Comparison of ENCODE assay signal across 1 cellular context in the genomic region with DNA sequence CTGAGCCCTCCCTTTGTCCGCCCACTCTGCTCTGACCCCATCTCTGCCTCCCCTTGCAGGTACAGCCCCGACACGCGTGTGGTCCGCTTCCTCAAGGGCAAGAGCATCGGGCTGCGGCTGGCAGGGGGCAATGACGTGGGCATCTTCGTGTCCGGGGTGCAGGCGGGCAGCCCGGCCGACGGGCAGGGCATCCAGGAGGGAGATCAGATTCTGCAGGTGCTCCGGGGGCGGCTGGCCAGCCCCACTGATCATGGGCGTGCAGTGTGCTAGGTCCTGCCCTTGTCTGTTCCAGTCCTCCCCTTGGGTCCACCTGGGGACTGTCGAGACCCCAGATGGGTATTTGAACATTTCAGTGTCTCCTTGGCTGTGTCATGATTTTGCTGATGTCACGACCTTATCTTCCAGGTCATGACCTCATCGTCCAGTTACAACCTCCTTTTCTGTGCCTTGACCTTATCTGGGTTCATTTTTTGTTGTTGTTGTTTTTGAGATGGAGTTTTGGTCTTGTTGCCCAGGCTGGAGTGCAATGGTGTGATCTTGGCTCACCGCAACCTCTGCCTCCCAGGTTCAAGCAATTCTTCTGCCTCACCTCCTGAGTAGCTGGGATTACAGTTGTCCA.
TF ChIP-seq lines count a peak whose summit lies in the region.

No MANE protein-coding gene starts in this region.

TF ChIP-seq in K562, 482 proteins besides CTCF, POLR2A, EP300 and RAD21 (continued from another document and continues in another):
- TF ChIP-seq ZNF408 (CRISPR knock-in tag; IDR thresholded peaks at IDR 0.05; ENCODE audit: low read depth) (no peak), PRMT5 (CRISPR knock-in tag; IDR thresholded peaks at IDR 0.05) (no peak), POLR2AphosphoS2 (IDR thresholded peaks at IDR 0.05; ENCODE audit: low read length) (no peak), MAFF (IDR thresholded peaks at IDR 0.05; ENCODE audit: low read length) (peak; percentile 29; the same call in 1 of the 2 replicates), ELK3 (CRISPR knock-in tag; IDR thresholded peaks at IDR 0.05) (no peak), CCNT2 (IDR thresholded peaks at IDR 0.05; ENCODE audit: borderline replicate concordance, extremely low read depth, insufficient read length, low read depth, low read length) (no peak), ATF3 (IDR thresholded peaks at IDR 0.05) (peak; percentile 84), ATF3 (CRISPR knock-in tag; conservative IDR thresholded peaks at IDR 0.05) (no peak), KAT2B (IDR thresholded peaks at IDR 0.05; ENCODE audit: low read depth, low read length) (no peak), CSDE1 (IDR thresholded peaks at IDR 0.05) (no peak), CREB3L1 (IDR thresholded peaks at IDR 0.05; ENCODE audit: borderline replicate concordance, low read depth) (no peak), STAT6 (CRISPR knock-in tag; IDR thresholded peaks at IDR 0.05) (no peak), REST (CRISPR knock-in tag; IDR thresholded peaks at IDR 0.05; ENCODE audit: low read depth) (no peak), MXI1 (IDR thresholded peaks at IDR 0.05; ENCODE audit: low read depth, low read length) (no peak), PML (IDR thresholded peaks at IDR 0.05; ENCODE audit: low read length) (no peak), MEF2D (tag; conservative IDR thresholded peaks at IDR 0.05; ENCODE audit: low read depth) (no peak), DEAF1 (CRISPR knock-in tag; IDR thresholded peaks at IDR 0.05) (no peak), JUN (IDR thresholded peaks at IDR 0.05; ENCODE audit: borderline replicate concordance, low read depth, low read length) (0 out of 2 replicates have a peak, but pooled peaks have one; percentile 10), JUN (CRISPR knock-in tag; IDR thresholded peaks at IDR 0.05; ENCODE audit: borderline replicate concordance) (no peak), MEF2A (IDR thresholded peaks at IDR 0.05; ENCODE audit: control insufficient read depth, low read depth, low read length) (no peak), PHB2 (IDR thresholded peaks at IDR 0.05; ENCODE audit: low read depth) (no peak), ASH1L (IDR thresholded peaks at IDR 0.05; ENCODE audit: borderline replicate concordance, low read depth, partially characterized antibody) (no peak), MAFG (tag; conservative IDR thresholded peaks at IDR 0.05) (peak; percentile 63), TAF15 (IDR thresholded peaks at IDR 0.05; ENCODE audit: low read depth, low read length) (no peak), TFAM (CRISPR knock-in tag; conservative IDR thresholded peaks at IDR 0.05) (no peak), ZNF232 (CRISPR knock-in tag; IDR thresholded peaks at IDR 0.05) (no peak)
- TF ChIP-seq, protein P1, sequence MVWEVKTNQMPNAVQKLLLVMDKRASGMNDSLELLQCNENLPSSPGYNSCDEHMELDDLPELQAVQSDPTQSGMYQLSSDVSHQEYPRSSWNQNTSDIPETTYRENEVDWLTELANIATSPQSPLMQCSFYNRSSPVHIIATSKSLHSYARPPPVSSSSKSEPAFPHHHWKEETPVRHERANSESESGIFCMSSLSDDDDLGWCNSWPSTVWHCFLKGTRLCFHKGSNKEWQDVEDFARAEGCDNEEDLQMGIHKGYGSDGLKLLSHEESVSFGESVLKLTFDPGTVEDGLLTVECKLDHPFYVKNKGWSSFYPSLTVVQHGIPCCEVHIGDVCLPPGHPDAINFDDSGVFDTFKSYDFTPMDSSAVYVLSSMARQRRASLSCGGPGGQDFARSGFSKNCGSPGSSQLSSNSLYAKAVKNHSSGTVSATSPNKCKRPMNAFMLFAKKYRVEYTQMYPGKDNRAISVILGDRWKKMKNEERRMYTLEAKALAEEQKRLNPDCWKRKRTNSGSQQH (CRISPR knock-in tag; IDR thresholded peaks at IDR 0.05), result no peak
- TF ChIP-seq, protein P2, sequence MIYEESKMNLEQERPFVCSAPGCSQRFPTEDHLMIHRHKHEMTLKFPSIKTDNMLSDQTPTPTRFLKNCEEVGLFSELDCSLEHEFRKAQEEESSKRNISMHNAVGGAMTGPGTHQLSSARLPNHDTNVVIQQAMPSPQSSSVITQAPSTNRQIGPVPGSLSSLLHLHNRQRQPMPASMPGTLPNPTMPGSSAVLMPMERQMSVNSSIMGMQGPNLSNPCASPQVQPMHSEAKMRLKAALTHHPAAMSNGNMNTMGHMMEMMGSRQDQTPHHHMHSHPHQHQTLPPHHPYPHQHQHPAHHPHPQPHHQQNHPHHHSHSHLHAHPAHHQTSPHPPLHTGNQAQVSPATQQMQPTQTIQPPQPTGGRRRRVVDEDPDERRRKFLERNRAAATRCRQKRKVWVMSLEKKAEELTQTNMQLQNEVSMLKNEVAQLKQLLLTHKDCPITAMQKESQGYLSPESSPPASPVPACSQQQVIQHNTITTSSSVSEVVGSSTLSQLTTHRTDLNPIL (CRISPR knock-in tag; IDR thresholded peaks at IDR 0.05), result no peak
- TF ChIP-seq, protein P3, sequence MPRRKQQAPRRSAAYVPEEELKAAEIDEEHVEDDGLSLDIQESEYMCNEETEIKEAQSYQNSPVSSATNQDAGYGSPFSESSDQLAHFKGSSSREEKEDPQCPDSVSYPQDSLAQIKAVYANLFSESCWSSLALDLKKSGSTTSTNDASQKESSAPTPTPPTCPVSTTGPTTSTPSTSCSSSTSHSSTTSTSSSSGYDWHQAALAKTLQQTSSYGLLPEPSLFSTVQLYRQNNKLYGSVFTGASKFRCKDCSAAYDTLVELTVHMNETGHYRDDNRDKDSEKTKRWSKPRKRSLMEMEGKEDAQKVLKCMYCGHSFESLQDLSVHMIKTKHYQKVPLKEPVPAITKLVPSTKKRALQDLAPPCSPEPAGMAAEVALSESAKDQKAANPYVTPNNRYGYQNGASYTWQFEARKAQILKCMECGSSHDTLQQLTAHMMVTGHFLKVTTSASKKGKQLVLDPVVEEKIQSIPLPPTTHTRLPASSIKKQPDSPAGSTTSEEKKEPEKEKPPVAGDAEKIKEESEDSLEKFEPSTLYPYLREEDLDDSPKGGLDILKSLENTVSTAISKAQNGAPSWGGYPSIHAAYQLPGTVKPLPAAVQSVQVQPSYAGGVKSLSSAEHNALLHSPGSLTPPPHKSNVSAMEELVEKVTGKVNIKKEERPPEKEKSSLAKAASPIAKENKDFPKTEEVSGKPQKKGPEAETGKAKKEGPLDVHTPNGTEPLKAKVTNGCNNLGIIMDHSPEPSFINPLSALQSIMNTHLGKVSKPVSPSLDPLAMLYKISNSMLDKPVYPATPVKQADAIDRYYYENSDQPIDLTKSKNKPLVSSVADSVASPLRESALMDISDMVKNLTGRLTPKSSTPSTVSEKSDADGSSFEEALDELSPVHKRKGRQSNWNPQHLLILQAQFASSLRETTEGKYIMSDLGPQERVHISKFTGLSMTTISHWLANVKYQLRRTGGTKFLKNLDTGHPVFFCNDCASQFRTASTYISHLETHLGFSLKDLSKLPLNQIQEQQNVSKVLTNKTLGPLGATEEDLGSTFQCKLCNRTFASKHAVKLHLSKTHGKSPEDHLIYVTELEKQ (CRISPR knock-in tag; IDR thresholded peaks at IDR 0.05), result no peak
- TF ChIP-seq, protein P4, sequence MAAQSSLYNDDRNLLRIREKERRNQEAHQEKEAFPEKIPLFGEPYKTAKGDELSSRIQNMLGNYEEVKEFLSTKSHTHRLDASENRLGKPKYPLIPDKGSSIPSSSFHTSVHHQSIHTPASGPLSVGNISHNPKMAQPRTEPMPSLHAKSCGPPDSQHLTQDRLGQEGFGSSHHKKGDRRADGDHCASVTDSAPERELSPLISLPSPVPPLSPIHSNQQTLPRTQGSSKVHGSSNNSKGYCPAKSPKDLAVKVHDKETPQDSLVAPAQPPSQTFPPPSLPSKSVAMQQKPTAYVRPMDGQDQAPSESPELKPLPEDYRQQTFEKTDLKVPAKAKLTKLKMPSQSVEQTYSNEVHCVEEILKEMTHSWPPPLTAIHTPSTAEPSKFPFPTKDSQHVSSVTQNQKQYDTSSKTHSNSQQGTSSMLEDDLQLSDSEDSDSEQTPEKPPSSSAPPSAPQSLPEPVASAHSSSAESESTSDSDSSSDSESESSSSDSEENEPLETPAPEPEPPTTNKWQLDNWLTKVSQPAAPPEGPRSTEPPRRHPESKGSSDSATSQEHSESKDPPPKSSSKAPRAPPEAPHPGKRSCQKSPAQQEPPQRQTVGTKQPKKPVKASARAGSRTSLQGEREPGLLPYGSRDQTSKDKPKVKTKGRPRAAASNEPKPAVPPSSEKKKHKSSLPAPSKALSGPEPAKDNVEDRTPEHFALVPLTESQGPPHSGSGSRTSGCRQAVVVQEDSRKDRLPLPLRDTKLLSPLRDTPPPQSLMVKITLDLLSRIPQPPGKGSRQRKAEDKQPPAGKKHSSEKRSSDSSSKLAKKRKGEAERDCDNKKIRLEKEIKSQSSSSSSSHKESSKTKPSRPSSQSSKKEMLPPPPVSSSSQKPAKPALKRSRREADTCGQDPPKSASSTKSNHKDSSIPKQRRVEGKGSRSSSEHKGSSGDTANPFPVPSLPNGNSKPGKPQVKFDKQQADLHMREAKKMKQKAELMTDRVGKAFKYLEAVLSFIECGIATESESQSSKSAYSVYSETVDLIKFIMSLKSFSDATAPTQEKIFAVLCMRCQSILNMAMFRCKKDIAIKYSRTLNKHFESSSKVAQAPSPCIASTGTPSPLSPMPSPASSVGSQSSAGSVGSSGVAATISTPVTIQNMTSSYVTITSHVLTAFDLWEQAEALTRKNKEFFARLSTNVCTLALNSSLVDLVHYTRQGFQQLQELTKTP (IDR thresholded peaks at IDR 0.05; ENCODE audit: low read depth in 1 of 2, partially characterized antibody in 2 of 2), result no peak
